ENCODE assay signal across 25 cellular contexts in the genomic region with DNA sequence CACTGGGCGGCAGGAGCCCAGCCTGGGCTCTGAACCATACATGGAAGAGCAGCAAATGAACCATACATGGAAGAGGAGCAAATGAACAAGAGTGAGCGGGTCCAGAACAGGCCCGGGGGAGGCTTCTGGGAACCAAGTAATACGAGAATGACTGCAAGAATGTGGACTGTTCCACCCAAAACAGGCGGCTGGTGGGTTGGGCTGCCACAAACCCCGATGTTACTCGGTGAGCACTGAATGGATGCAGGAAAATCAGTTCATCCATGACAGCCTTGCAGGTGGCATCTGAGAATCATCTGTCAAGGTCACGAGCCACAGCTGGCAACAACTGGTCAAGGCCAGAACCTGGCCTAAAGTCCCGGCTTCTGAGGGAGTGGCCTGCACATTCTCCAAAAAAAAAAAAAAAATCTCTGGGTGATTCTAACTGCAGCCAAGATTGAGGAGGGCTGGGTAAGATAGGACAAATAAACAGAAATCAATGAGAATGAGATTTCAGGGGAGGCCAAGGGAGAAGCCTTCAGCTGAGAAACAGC.
DNase-seq lines count a peak whose midpoint lies in the region; ATAC-seq and TF ChIP-seq lines count a peak whose summit lies in the region.
"Had no signal": no experiment of that assay in that cellular context is flagged by ENCODE, and none has a peak within 500 bp of the region (broad histone marks: within the 10 kb centered on the region; RNA-seq: fewer than 3 reads in every experiment).

No MANE protein-coding gene starts in this region.

- 62 to 66% methylated on average over 5 to 9 of the region's 9 CpGs for WGBS in gastroesophageal sphincter (ENCODE audit: low coverage in 1 of 2), 2 donors

- H3K4me3 Mint-ChIP-seq in activated CD8-positive, alpha-beta memory T cell treated with anti-CD3 and anti-CD28 coated beads, Interleukin-2, amount 10 ng/mL, durations not matched to agents 7 days and 5 days = no peak overlapping the region
- H3K4me3 Mint-ChIP-seq: activated T-helper 1 cell treated with anti-CD3 and anti-CD28 coated beads, Interleukin-12 subunit alpha, Interleukin-12 subunit beta, Interleukin-2, Interleukin-4 antibody, amounts not matched to agents 30 ng/mL and 10 ng/mL and 1 ng/mL, durations not matched to agents 14 hours and 24 hours and 36 hours; CD4-positive, alpha-beta memory T cell; HFFc6 had no signal

- no peak for ATAC-seq in activated CD8-positive, alpha-beta memory T cell treated with anti-CD3 and anti-CD28 coated beads, Interleukin-2, amount 10 ng/mL, durations not matched to agents 7 days and 5 days
- peak; percentile 27 for ATAC-seq in gastroesophageal sphincter
- ATAC-seq in HG03095 (IDR thresholded peaks at IDR 0.05; ENCODE audit: unreplicated experiment) = no peak
- ATAC-seq: PC-3 had no signal

- peak; percentile 33 for DNase-seq in activated CD8-positive, alpha-beta memory T cell treated with anti-CD3 and anti-CD28 coated beads, Interleukin-2, amount 50 U/mL, for 48 hours
- no peak for DNase-seq in activated CD8-positive, alpha-beta memory T cell treated with anti-CD3 and anti-CD28 coated beads, Interleukin-2, amount 10 ng/mL, durations not matched to agents 7 days and 5 days
- DNase-seq in posterior vena cava (ENCODE audit: low spot score) (peak; percentile 5), uterus (peak in 1 of 2 donors; percentile 28), SK-N-DZ (ENCODE audit: low spot score) (no peak), NCI-H2196 treated with DMSO at 0.1 percent for 48 hours (lab: John Stamatoyannopoulos, UW; ENCODE audit: unreplicated experiment) (no peak)
- DNase-seq: activated CD4-positive, alpha-beta T cell treated with anti-CD3 and anti-CD28 coated beads for 48 hours; activated naive CD4-positive, alpha-beta T cell treated with anti-CD3 and anti-CD28 coated beads, Interleukin-2, amount 50 U/mL, for 16 hours; AML-193; amniotic stem cell; CD4-positive, alpha-beta memory T cell; DMS153; GOT3; heart right ventricle; HFFc6; mammary epithelial cell; NCI-H1092; NCI-H187; NCI-H524 treated with DMSO at 0.1 percent for 48 hours; PC-3; retina; substantia nigra had no signal

- CTCF ChIA-PET in activated CD8-positive, alpha-beta memory T cell treated with anti-CD3 and anti-CD28 coated beads, Interleukin-2, amount 10 ng/mL, durations not matched to agents 7 days and 5 days (lab: Charles Lee) = interaction anchor here (0.7 to 1.5 kb wide), 3 partner anchors 10 to 321 kb away, joined by 3 to 5 read pairs (median 4); no protein-coding TSS in a partner anchor

- H3K4me3 ChIP-seq in gastroesophageal sphincter (no peak overlapping the region), uterus (peak overlapping the region in 1 of 2 donors; percentile 7)
- H3K4me3 ChIP-seq: heart right ventricle had no signal

- H3K4me1 ChIP-seq in gastroesophageal sphincter (peaks cover 0 to 45% (median 20%) of the 10 kb centered on the region in 3 donors), uterus (peaks cover 0 to 21% of the 10 kb centered on the region in 2 donors)

- H3K9me3 Mint-ChIP-seq in activated CD8-positive, alpha-beta memory T cell treated with anti-CD3 and anti-CD28 coated beads, Interleukin-2, amount 10 ng/mL, durations not matched to agents 7 days and 5 days (ENCODE audit: low read depth) = no peaks in the 10 kb centered on the region
- H3K9me3 Mint-ChIP-seq: activated T-helper 1 cell treated with anti-CD3 and anti-CD28 coated beads, Interleukin-12 subunit alpha, Interleukin-12 subunit beta, Interleukin-2, Interleukin-4 antibody, amounts not matched to agents 30 ng/mL and 10 ng/mL and 1 ng/mL, durations not matched to agents 14 hours and 24 hours and 36 hours; CD4-positive, alpha-beta memory T cell; HFFc6 had no signal

- TF ChIP-seq EP300 in gastroesophageal sphincter (IDR thresholded peaks at IDR 0.05) = no peak

- peaks cover 35% of the 10 kb centered on the region for H3K27me3 Mint-ChIP-seq in activated CD8-positive, alpha-beta memory T cell treated with anti-CD3 and anti-CD28 coated beads, Interleukin-2, amount 10 ng/mL, durations not matched to agents 7 days and 5 days
- H3K27me3 Mint-ChIP-seq: CD4-positive, alpha-beta memory T cell had no signal

- H3K27me3 ChIP-seq in gastroesophageal sphincter (no peaks in the 10 kb centered on the region), uterus (no peaks in the 10 kb centered on the region)
- H3K27me3 ChIP-seq: heart right ventricle had no signal

- intact Hi-C loops in posterior vena cava (cut with DNase I) = no loop called here
- intact Hi-C loops in uterus (cut with DNase I; ENCODE audit: low total_unique reads) = no loop called here

- no peak overlapping the region for H3K27ac Mint-ChIP-seq in activated CD8-positive, alpha-beta memory T cell treated with anti-CD3 and anti-CD28 coated beads, Interleukin-2, amount 10 ng/mL, durations not matched to agents 7 days and 5 days
- H3K27ac Mint-ChIP-seq: activated T-helper 1 cell treated with anti-CD3 and anti-CD28 coated beads, Interleukin-12 subunit alpha, Interleukin-12 subunit beta, Interleukin-2, Interleukin-4 antibody, amounts not matched to agents 30 ng/mL and 10 ng/mL and 1 ng/mL, durations not matched to agents 14 hours and 24 hours and 36 hours; CD4-positive, alpha-beta memory T cell; HFFc6 had no signal

- TF ChIP-seq CTCF in gastroesophageal sphincter (IDR thresholded peaks at IDR 0.05) (no peak), uterus (IDR thresholded peaks at IDR 0.05) (no peak)

- no peaks in the 10 kb centered on the region for H3K36me3 Mint-ChIP-seq in activated CD8-positive, alpha-beta memory T cell treated with anti-CD3 and anti-CD28 coated beads, Interleukin-2, amount 10 ng/mL, durations not matched to agents 7 days and 5 days
- H3K36me3 Mint-ChIP-seq: CD4-positive, alpha-beta memory T cell had no signal

- TF ChIP-seq POLR2A in gastroesophageal sphincter (IDR thresholded peaks at IDR 0.05) (no peak), uterus (IDR thresholded peaks at IDR 0.05) (no peak)

- H3K36me3 ChIP-seq in gastroesophageal sphincter (no peaks in the 10 kb centered on the region), uterus (no peaks in the 10 kb centered on the region)

- H3K27ac ChIP-seq in gastroesophageal sphincter = peak overlapping the region in 2 of 4 donors; percentile 17 to 32
- peak overlapping the region; percentile 38 to 78 for H3K27ac ChIP-seq in uterus
- H3K27ac ChIP-seq: heart right ventricle had no signal

- H3K9me3 ChIP-seq in gastroesophageal sphincter (no peaks in the 10 kb centered on the region), uterus (no peaks in the 10 kb centered on the region)

- peaks cover 12% of the 10 kb centered on the region for H3K4me1 Mint-ChIP-seq in activated CD8-positive, alpha-beta memory T cell treated with anti-CD3 and anti-CD28 coated beads, Interleukin-2, amount 10 ng/mL, durations not matched to agents 7 days and 5 days

Comparison
In these comparisons a context has a peak if more than half of its experiments do, and no peak if none do; other contexts are left out.
1. DNase-seq: peak in activated CD8-positive, alpha-beta memory T cell treated with anti-CD3 and anti-CD28 coated beads, Interleukin-2, amount 50 U/mL, for 48 hours (single experiment) and posterior vena cava (single experiment); none in activated CD8-positive, alpha-beta memory T cell treated with anti-CD3 and anti-CD28 coated beads, Interleukin-2, amount 10 ng/mL, durations not matched to agents 7 days and 5 days (single experiment), SK-N-DZ (single experiment) and NCI-H2196 treated with DMSO at 0.1 percent for 48 hours (single experiment).